Comparison of ENCODE assay signal across 20 cellular contexts in genomic region chr5:91150636-91151035, GRCh38.
"Had no signal": no experiment of that assay in that cellular context is flagged by ENCODE, and none has a peak within 500 bp of the region (broad histone marks: within the 10 kb centered on the region; RNA-seq: fewer than 3 reads in every experiment).

No MANE protein-coding gene starts in this region.

- H3K4me2 ChIP-seq: hepatocyte had no signal

- H2AFZ ChIP-seq: hepatocyte had no signal

- H3K4me3 Mint-ChIP-seq: effector memory CD8-positive, alpha-beta T cell; naive thymus-derived CD4-positive, alpha-beta T cell; neural crest cell; type B pancreatic cell had no signal

- H3K27ac Mint-ChIP-seq: effector memory CD8-positive, alpha-beta T cell; naive thymus-derived CD4-positive, alpha-beta T cell; progenitor cell of endocrine pancreas had no signal

- H3K27me3 Mint-ChIP-seq: progenitor cell of endocrine pancreas, type B pancreatic cell had no signal

- H3K4me3 ChIP-seq: hepatocyte, pancreas, stomach, thoracic aorta, uterus had no signal

- H3K27ac ChIP-seq: hepatocyte, pancreas, uterus had no signal

- H3K9me3 ChIP-seq: pancreas, stomach, thoracic aorta, uterus had no signal

- H3K27me3 ChIP-seq: hepatocyte, pancreas, stomach, uterus had no signal

- H3K36me3 ChIP-seq: pancreas, stomach, thoracic aorta, uterus had no signal

- DNase-seq: cortex of kidney; effector memory CD8-positive, alpha-beta T cell; foreskin melanocyte; head of caudate nucleus; left colon; left ventricle myocardium superior; naive thymus-derived CD4-positive, alpha-beta T cell; nucleus accumbens; pancreas; right cardiac atrium; stimulated activated CD4-positive, alpha-beta T cell treated with anti-CD3 and anti-CD28 coated beads, Interleukin-12 subunit alpha, Interleukin-12 subunit beta, amount 100 ng/mL, for 4 hours; stimulated activated naive CD4-positive, alpha-beta T cell; stomach; substantia nigra; uterus had no signal

- ATAC-seq: effector memory CD8-positive, alpha-beta T cell; left ventricle myocardium superior; naive thymus-derived CD4-positive, alpha-beta T cell; pancreas; right cardiac atrium had no signal

- H3K9me3 Mint-ChIP-seq: effector memory CD8-positive, alpha-beta T cell had no signal
